Comparison of ENCODE assay signal across 8 cellular contexts in the genomic region with DNA sequence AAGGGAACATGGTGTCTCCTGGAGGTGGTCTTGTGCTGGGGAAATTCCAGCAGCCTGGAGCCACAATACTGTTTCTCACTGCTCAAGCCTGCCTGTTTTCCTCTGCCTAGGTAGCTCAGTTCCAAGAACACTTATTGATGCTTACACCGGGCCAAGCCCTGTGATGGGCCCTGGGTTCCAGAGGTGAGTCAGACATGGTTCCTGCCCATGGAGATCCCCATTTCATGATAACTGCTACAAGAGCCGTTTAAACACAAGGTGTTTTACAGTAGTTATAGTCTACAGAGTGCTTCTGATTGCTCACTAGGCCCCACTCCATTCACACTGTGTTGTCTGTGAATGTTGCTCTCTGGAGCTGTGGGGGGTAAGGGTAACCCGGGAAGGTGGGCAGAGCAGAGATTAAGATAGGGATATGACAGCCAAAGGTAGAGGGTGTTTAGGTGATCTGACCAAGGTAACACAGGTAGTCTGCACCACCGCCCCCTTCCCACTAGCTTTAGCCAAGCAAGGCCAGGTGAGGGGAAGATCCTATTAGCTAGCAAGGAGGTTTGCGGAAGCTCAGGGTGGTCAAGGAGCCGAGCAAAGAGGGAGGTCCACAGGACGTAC. TPM values are rescaled to one million over a fixed set of nuclear protein-coding genes. Genes with fewer than 3 reads are reported as not detected.
A peak's percentile ranks its signal among the peaks of the same experiment; 100 is the strongest.
DNase-seq lines count a peak whose midpoint lies in the region; ATAC-seq, FAIRE-seq and TF ChIP-seq lines count a peak whose summit lies in the region.

No MANE protein-coding gene starts in this region.

- no peak overlapping the region for H2AFZ ChIP-seq in OCI-LY7 (ENCODE audit: low read length)

- FAIRE-seq in GM19239 (lab: Jason Lieb, UNC) = no peak

- no peak overlapping the region for H3K27ac ChIP-seq in OCI-LY7 (ENCODE audit: low read depth, low read length, poor library complexity, severe bottlenecking)

- ATAC-seq in WTC11 (no peak; the same call in 1 of the 2 replicates), HG03025 (IDR thresholded peaks at IDR 0.05; ENCODE audit: low FRiP score, unreplicated experiment) (no peak)

- H3K9me3 ChIP-seq in OCI-LY7 (ENCODE audit: low read length) = no peaks in the 10 kb centered on the region

- H3K36me3 ChIP-seq in OCI-LY7 (ENCODE audit: insufficient read depth, low read length) = no peaks in the 10 kb centered on the region

- H3K4me2 ChIP-seq in OCI-LY7 (ENCODE audit: low read length) = no peak overlapping the region

- no peaks in the 10 kb centered on the region for H3K9me2 ChIP-seq in OCI-LY7 (ENCODE audit: insufficient read depth, low read length)

- peaks cover 8% of the 10 kb centered on the region for H3K4me1 Mint-ChIP-seq in WTC11

- no peaks in the 10 kb centered on the region for H3K79me2 ChIP-seq in OCI-LY7 (ENCODE audit: insufficient read depth, low read depth, low read length)

- H3K4me1 ChIP-seq in OCI-LY7 (ENCODE audit: insufficient read depth, low read length, poor library complexity, severe bottlenecking) = no peaks in the 10 kb centered on the region

- peak overlapping the region; percentile 69 for H3K4me3 Mint-ChIP-seq in WTC11

- no peaks in the 10 kb centered on the region for H3K9me3 Mint-ChIP-seq in WTC11

- DNase-seq in GM12865 (ENCODE audit: low read depth) (no peak), WTC11 (ENCODE audit: low spot score) (no peak), fibroblast of the aortic adventitia (ENCODE audit: low read depth) (no peak), retinal pigment epithelial cell (ENCODE audit: low read depth) (no peak), GM03348 (ENCODE audit: low spot score) (no peak), GM19239 (ENCODE audit: insufficient read length, low spot score) (no peak), OCI-LY7 (ENCODE audit: low spot score) (no peak)

- no peak overlapping the region for H3K27ac Mint-ChIP-seq in WTC11

- no peaks in the 10 kb centered on the region for H4K20me1 ChIP-seq in OCI-LY7 (ENCODE audit: insufficient read depth, low read length)

- H3K4me3 ChIP-seq in GM12865 (ENCODE audit: low read depth, low read length) (peak overlapping the region; percentile 51), fibroblast of the aortic adventitia (ENCODE audit: low read depth, low read length) (peak overlapping the region; percentile 89), retinal pigment epithelial cell (ENCODE audit: low read length) (peak overlapping the region; percentile 53), OCI-LY7 (ENCODE audit: low read depth, low read length, poor library complexity, severe bottlenecking) (no peak overlapping the region)

- intact Hi-C loops in OCI-LY7 (cut with micrococcal nuclease; ENCODE audit: unreplicated experiment) = no loop called here

- peaks cover 76% of the 10 kb centered on the region for H3K27me3 Mint-ChIP-seq in WTC11 (ENCODE audit: low read depth)

- BruUV-seq in OCI-LY7 (replicated peaks; lab: Mats Ljungman, UMichigan) = no TSS peak

- POLR2A ChIA-PET in WTC11 (lab: Charles Lee) (no interaction called here), OCI-LY7 (lab: Charles Lee) (interaction anchor here (0.6 kb wide), 1 partner anchor 267 kb away, joined by 3 read pairs; no protein-coding TSS in a partner anchor)

- TF ChIP-seq CTCF in GM12865 (IDR thresholded peaks at IDR 0.05; ENCODE audit: insufficient read depth, low read depth, low read length, missing control alignments) (no peak), WTC11 (IDR thresholded peaks at IDR 0.05) (no peak), fibroblast of the aortic adventitia (IDR thresholded peaks at IDR 0.05; ENCODE audit: insufficient read depth, low read length) (no peak), retinal pigment epithelial cell (conservative IDR thresholded peaks at IDR 0.05; ENCODE audit: low read depth, low read length) (no peak), OCI-LY7 (conservative IDR thresholded peaks at IDR 0.05; ENCODE audit: low read length) (no peak)

- CTCF ChIA-PET in WTC11 (lab: Charles Lee) (interaction anchor here (0.5 to 2.5 kb wide), 9 partner anchors 9 to 172 kb away, joined by 3 to 8 read pairs (median 5); no protein-coding TSS in a partner anchor), OCI-LY7 (lab: Charles Lee; ENCODE audit: unreplicated experiment) (no interaction called here)

- no peaks in the 10 kb centered on the region for H3K36me3 Mint-ChIP-seq in WTC11

TF ChIP-seq in WTC11, 78 proteins besides CTCF, POLR2A, EP300 and RAD21:
- no peak for TF ChIP-seq GRHL2 (CRISPR knock-in tag; IDR thresholded peaks at IDR 0.05; ENCODE audit: insufficient replicate concordance, severe bottlenecking)
- no peak for TF ChIP-seq ZNF317 (CRISPR knock-in tag; IDR thresholded peaks at IDR 0.05; ENCODE audit: borderline replicate concordance, low read depth)
- TF ChIP-seq MYBL2 (CRISPR knock-in tag; IDR thresholded peaks at IDR 0.05) = no peak
- TF ChIP-seq ZNF416 (CRISPR knock-in tag; IDR thresholded peaks at IDR 0.05) = no peak
- TF ChIP-seq ELF4 (CRISPR knock-in tag; IDR thresholded peaks at IDR 0.05; ENCODE audit: low read depth) = no peak
- TF ChIP-seq, protein P1, sequence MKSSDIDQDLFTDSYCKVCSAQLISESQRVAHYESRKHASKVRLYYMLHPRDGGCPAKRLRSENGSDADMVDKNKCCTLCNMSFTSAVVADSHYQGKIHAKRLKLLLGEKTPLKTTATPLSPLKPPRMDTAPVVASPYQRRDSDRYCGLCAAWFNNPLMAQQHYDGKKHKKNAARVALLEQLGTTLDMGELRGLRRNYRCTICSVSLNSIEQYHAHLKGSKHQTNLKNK (CRISPR knock-in tag; IDR thresholded peaks at IDR 0.05) = no peak
- TF ChIP-seq, protein P2, sequence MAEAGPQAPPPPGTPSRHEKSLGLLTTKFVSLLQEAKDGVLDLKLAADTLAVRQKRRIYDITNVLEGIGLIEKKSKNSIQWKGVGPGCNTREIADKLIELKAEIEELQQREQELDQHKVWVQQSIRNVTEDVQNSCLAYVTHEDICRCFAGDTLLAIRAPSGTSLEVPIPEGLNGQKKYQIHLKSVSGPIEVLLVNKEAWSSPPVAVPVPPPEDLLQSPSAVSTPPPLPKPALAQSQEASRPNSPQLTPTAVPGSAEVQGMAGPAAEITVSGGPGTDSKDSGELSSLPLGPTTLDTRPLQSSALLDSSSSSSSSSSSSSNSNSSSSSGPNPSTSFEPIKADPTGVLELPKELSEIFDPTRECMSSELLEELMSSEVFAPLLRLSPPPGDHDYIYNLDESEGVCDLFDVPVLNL (CRISPR knock-in tag; IDR thresholded peaks at IDR 0.05; ENCODE audit: borderline replicate concordance, low read depth) = no peak
- no peak for TF ChIP-seq NFATC4 (CRISPR knock-in tag; IDR thresholded peaks at IDR 0.05)
- no peak for TF ChIP-seq E2F1 (CRISPR knock-in tag; IDR thresholded peaks at IDR 0.05)
- no peak for TF ChIP-seq ZNF121 (CRISPR knock-in tag; IDR thresholded peaks at IDR 0.05)
- TF ChIP-seq, protein P3, sequence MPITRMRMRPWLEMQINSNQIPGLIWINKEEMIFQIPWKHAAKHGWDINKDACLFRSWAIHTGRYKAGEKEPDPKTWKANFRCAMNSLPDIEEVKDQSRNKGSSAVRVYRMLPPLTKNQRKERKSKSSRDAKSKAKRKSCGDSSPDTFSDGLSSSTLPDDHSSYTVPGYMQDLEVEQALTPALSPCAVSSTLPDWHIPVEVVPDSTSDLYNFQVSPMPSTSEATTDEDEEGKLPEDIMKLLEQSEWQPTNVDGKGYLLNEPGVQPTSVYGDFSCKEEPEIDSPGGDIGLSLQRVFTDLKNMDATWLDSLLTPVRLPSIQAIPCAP (CRISPR knock-in tag; IDR thresholded peaks at IDR 0.05) = no peak
- TF ChIP-seq OVOL2 (CRISPR knock-in tag; IDR thresholded peaks at IDR 0.05; ENCODE audit: borderline replicate concordance) = no peak
- TF ChIP-seq FOXJ3 (CRISPR knock-in tag; IDR thresholded peaks at IDR 0.05; ENCODE audit: borderline replicate concordance) = no peak
- no peak for TF ChIP-seq KAT7 (CRISPR knock-in tag; IDR thresholded peaks at IDR 0.05; ENCODE audit: borderline replicate concordance)
- no peak for TF ChIP-seq NR1H2 (CRISPR knock-in tag; IDR thresholded peaks at IDR 0.05)
- no peak for TF ChIP-seq SP1 (CRISPR knock-in tag; conservative IDR thresholded peaks at IDR 0.05)
- no peak for TF ChIP-seq ZNF671 (CRISPR knock-in tag; IDR thresholded peaks at IDR 0.05)
- TF ChIP-seq CREB1 (CRISPR knock-in tag; IDR thresholded peaks at IDR 0.05) = no peak
- TF ChIP-seq GTF2I (CRISPR knock-in tag; conservative IDR thresholded peaks at IDR 0.05) = no peak

RNA-seq across cellular contexts. Expression of gene MICAL2, which starts 0.7 kb away (rescaled TPM):
- total RNA-seq in WTC11 (2021) (2.2 to 3.1 TPM (median 2.6 TPM) in 3 replicates), fibroblast of the aortic adventitia (ENCODE audit: low replicate concordance) (31.9 and 146 TPM in 2 replicates), OCI-LY7 (2022) (0.59 TPM in 1 of 2 replicates, not detected in the other)
- total RNA-seq in OCI-LY7 (2014; rRNA removed; shearing (Covaris generic)) = not detected in 2 replicates
